Comparison of ENCODE assay signal across 8 cellular contexts in genomic region chr3:12839156-12839555, GRCh38. TPM values are rescaled to one million over a fixed set of nuclear protein-coding genes. Genes with fewer than 3 reads are reported as not detected.
A peak's percentile ranks its signal among the peaks of the same experiment; 100 is the strongest.
DNase-seq lines count a peak whose midpoint lies in the region; ATAC-seq and TF ChIP-seq lines count a peak whose summit lies in the region.
"Not testable (repeated sequence)": the region's sequence is repeated elsewhere in the genome, so short reads cannot be mapped to it uniquely, and the experiment has no call there.

No MANE protein-coding gene starts in this region.

- H3K36me3 Mint-ChIP-seq in Caco-2 (ENCODE audit: insufficient read depth, unreplicated experiment) (peaks cover 77% of the 10 kb centered on the region), brain (peaks cover 59% of the 10 kb centered on the region), nephron progenitor cell (ENCODE audit: low read depth) (peaks cover 56% of the 10 kb centered on the region)
- peaks cover 64% of the 10 kb centered on the region for H3K36me3 Mint-ChIP-seq in activated CD8-positive, alpha-beta memory T cell treated with anti-CD3 and anti-CD28 coated beads, Interleukin-2, amount 10 ng/mL, durations not matched to agents 7 days and 5 days

- not testable (repeated sequence) for DNase-seq in Caco-2; RWPE1 (ENCODE audit: low spot score); activated CD8-positive, alpha-beta memory T cell treated with anti-CD3 and anti-CD28 coated beads, Interleukin-2, amount 10 ng/mL, durations not matched to agents 7 days and 5 days; hepatocyte (ENCODE audit: low spot score); nephron progenitor cell; suprapubic skin (ENCODE audit: low spot score in 2 of 2)

- H4K20me1 ChIP-seq in hepatocyte (ENCODE audit: insufficient read depth, poor library complexity, severe bottlenecking) = peaks cover 57% of the 10 kb centered on the region

- not testable (repeated sequence) for TF ChIP-seq EP300 in suprapubic skin (IDR thresholded peaks at IDR 0.05)

- H3K4me3 ChIP-seq in Caco-2 (ENCODE audit: low read depth, low read length); hepatocyte: not testable (repeated sequence)
- H3K4me3 ChIP-seq in HUES48 (ENCODE audit: low read depth, low read length) (peak overlapping the region; percentile 95; the same call in 1 of the 2 replicates), suprapubic skin (peak overlapping the region; percentile 90)

- POLR2A ChIA-PET in Caco-2 (lab: Charles Lee); RWPE1 (lab: Yijun Ruan, JAX; ENCODE audit: low non-redundant PET): not testable (repeated sequence)

- H3K36me3 ChIP-seq in Caco-2 (ENCODE audit: control insufficient read depth, insufficient read depth, low read length) (peaks cover 13% of the 10 kb centered on the region), HUES48 (ENCODE audit: control insufficient read depth, insufficient read depth, low read length) (peaks cover 64% of the 10 kb centered on the region), suprapubic skin (peaks cover 56% of the 10 kb centered on the region)
- not testable (repeated sequence) for H3K36me3 ChIP-seq in hepatocyte (replicated peaks; ENCODE audit: insufficient read depth, low read depth)

- TF ChIP-seq CTCF in Caco-2 (IDR thresholded peaks at IDR 0.05; ENCODE audit: insufficient read depth in 1 of 2, low read depth in 1 of 2, low read length in 1 of 2, severe bottlenecking in 1 of 2, unreplicated experiment in 1 of 2); RWPE1 (conservative IDR thresholded peaks at IDR 0.05; ENCODE audit: low read depth); brain (conservative IDR thresholded peaks at IDR 0.05); hepatocyte (IDR thresholded peaks at IDR 0.05; ENCODE audit: poor library complexity); nephron progenitor cell (IDR thresholded peaks at IDR 0.05); suprapubic skin (IDR thresholded peaks at IDR 0.05): not testable (repeated sequence)

- CTCF ChIA-PET in Caco-2 (lab: Charles Lee); RWPE1 (lab: Yijun Ruan, JAX); activated CD8-positive, alpha-beta memory T cell treated with anti-CD3 and anti-CD28 coated beads, Interleukin-2, amount 10 ng/mL, durations not matched to agents 7 days and 5 days (lab: Charles Lee): not testable (repeated sequence)

- not testable (repeated sequence) for H3K9me3 Mint-ChIP-seq in Caco-2 (ENCODE audit: unreplicated experiment); activated CD8-positive, alpha-beta memory T cell treated with anti-CD3 and anti-CD28 coated beads, Interleukin-2, amount 10 ng/mL, durations not matched to agents 7 days and 5 days (ENCODE audit: low read depth); brain; nephron progenitor cell

- ATAC-seq in activated CD8-positive, alpha-beta memory T cell treated with anti-CD3 and anti-CD28 coated beads, Interleukin-2, amount 10 ng/mL, durations not matched to agents 7 days and 5 days = not testable (repeated sequence)

- H3K9me3 ChIP-seq in Caco-2; HUES48 (ENCODE audit: control insufficient read depth, insufficient read depth, low read length); hepatocyte (ENCODE audit: low read depth); suprapubic skin: not testable (repeated sequence)

- H2AFZ ChIP-seq in hepatocyte = not testable (repeated sequence)

- H3K4me3 Mint-ChIP-seq in Caco-2 (ENCODE audit: unreplicated experiment) (peak overlapping the region; percentile 93), brain (peak overlapping the region; percentile 96 to 98 (median 97)), nephron progenitor cell (peak overlapping the region; percentile 100)
- peak overlapping the region; percentile 98 for H3K4me3 Mint-ChIP-seq in activated CD8-positive, alpha-beta memory T cell treated with anti-CD3 and anti-CD28 coated beads, Interleukin-2, amount 10 ng/mL, durations not matched to agents 7 days and 5 days

- BruUV-seq in Caco-2 (replicated peaks; lab: Mats Ljungman, UMichigan) = not testable (repeated sequence)

- peaks cover 42% of the 10 kb centered on the region for H3K79me2 ChIP-seq in hepatocyte

- H3K4me1 Mint-ChIP-seq in Caco-2 (ENCODE audit: low read depth, unreplicated experiment) = not testable (repeated sequence)
- H3K4me1 Mint-ChIP-seq in activated CD8-positive, alpha-beta memory T cell treated with anti-CD3 and anti-CD28 coated beads, Interleukin-2, amount 10 ng/mL, durations not matched to agents 7 days and 5 days = peaks cover 55% of the 10 kb centered on the region
- H3K4me1 Mint-ChIP-seq in brain = peaks cover 41% of the 10 kb centered on the region
- H3K4me1 Mint-ChIP-seq in nephron progenitor cell = peaks cover 46% of the 10 kb centered on the region

- H3K27ac Mint-ChIP-seq in Caco-2 (ENCODE audit: unreplicated experiment) = peak overlapping the region; percentile 28
- H3K27ac Mint-ChIP-seq in activated CD8-positive, alpha-beta memory T cell treated with anti-CD3 and anti-CD28 coated beads, Interleukin-2, amount 10 ng/mL, durations not matched to agents 7 days and 5 days = peak overlapping the region; percentile 98
- H3K27ac Mint-ChIP-seq in brain = peak overlapping the region in 2 of 5 experiments; percentile 25 to 100
- H3K27ac Mint-ChIP-seq in nephron progenitor cell = not testable (repeated sequence)

- intact Hi-C loops in Caco-2 (cut with micrococcal nuclease; ENCODE audit: unreplicated experiment) = not testable (repeated sequence)

- H3K27ac ChIP-seq in HUES48 (ENCODE audit: low read depth, low read length) (peak overlapping the region; percentile 29), RWPE1 (peak overlapping the region; percentile 41; the same call in 1 of the 2 replicates)
- not testable (repeated sequence) for H3K27ac ChIP-seq in hepatocyte, suprapubic skin

- not testable (repeated sequence) for H3K4me1 ChIP-seq in Caco-2
- H3K4me1 ChIP-seq in HUES48 (ENCODE audit: control insufficient read depth, insufficient read depth, low read length) = peaks cover 23% of the 10 kb centered on the region
- H3K4me1 ChIP-seq in hepatocyte (ENCODE audit: insufficient read depth) = peaks cover 13% of the 10 kb centered on the region
- H3K4me1 ChIP-seq in suprapubic skin = peaks cover 40% of the 10 kb centered on the region

- not testable (repeated sequence) for H3K27me3 ChIP-seq in Caco-2 (replicated peaks; ENCODE audit: control insufficient read depth, insufficient read depth, low read length); HUES48 (ENCODE audit: control insufficient read depth, insufficient read depth, low read length); hepatocyte; suprapubic skin

- WGBS in hepatocyte (ENCODE audit: low lambda C conversion rate, missing lambda C conversion rate) = 91% methylated on average over 6 of the region's 6 CpGs
- WGBS in suprapubic skin = 77% methylated on average over 6 of the region's 6 CpGs

- not testable (repeated sequence) for H3K9ac ChIP-seq in HUES48 (ENCODE audit: low read depth, low read length)

- not testable (repeated sequence) for H3K9me2 ChIP-seq in hepatocyte (replicated peaks; ENCODE audit: insufficient read depth)

- not testable (repeated sequence) for H3K27me3 Mint-ChIP-seq in Caco-2 (ENCODE audit: insufficient read depth, unreplicated experiment); activated CD8-positive, alpha-beta memory T cell treated with anti-CD3 and anti-CD28 coated beads, Interleukin-2, amount 10 ng/mL, durations not matched to agents 7 days and 5 days; brain; nephron progenitor cell (ENCODE audit: low read depth, poor library complexity)

- TF ChIP-seq POLR2A in suprapubic skin (IDR thresholded peaks at IDR 0.05) = not testable (repeated sequence)

- H3K4me2 ChIP-seq in hepatocyte = peak overlapping the region; percentile 67

RNA-seq across cellular contexts. Expression of gene RPL32, which starts 2.2 kb away (rescaled TPM):
- total RNA-seq in Caco-2 (2022) (1,713 and 1,899 TPM in 2 replicates), hepatocyte (897 TPM in 2 replicates), suprapubic skin (1,000 to 10,000 TPM; 1,159 to 2,367 (median 1,696) TPM)
- total RNA-seq in activated CD8-positive, alpha-beta memory T cell treated with anti-CD3 and anti-CD28 coated beads, Interleukin-2, amount 10 ng/mL, durations not matched to agents 7 days and 5 days = 1,000 to 10,000 TPM; 1,759 to 1,893 TPM
- polyA plus RNA-seq in brain (ENCODE audit: insufficient read depth, low read depth, low replicate concordance) (2,489 TPM), hepatocyte (666 and 751 TPM in 2 replicates)

RNA-seq across cellular contexts. Expression of gene CAND2, which starts 42.7 kb away (rescaled TPM):
- not detected in 2 replicates for total RNA-seq in Caco-2 (2022)
- under 1 TPM; 0.05 to 0.09 TPM for total RNA-seq in activated CD8-positive, alpha-beta memory T cell treated with anti-CD3 and anti-CD28 coated beads, Interleukin-2, amount 10 ng/mL, durations not matched to agents 7 days and 5 days
- 10.3 TPM for polyA plus RNA-seq in brain (ENCODE audit: insufficient read depth, low read depth, low replicate concordance)
- 3.3 and 5.0 TPM in 2 replicates for total RNA-seq in hepatocyte
- polyA plus RNA-seq in hepatocyte = 3.1 and 4.3 TPM in 2 replicates
- total RNA-seq in suprapubic skin = 1 to 10 TPM; 1.0 to 1.4 (median 1.3) TPM
